33 cellular contexts compared by ENCODE assay signal in the genomic region with DNA sequence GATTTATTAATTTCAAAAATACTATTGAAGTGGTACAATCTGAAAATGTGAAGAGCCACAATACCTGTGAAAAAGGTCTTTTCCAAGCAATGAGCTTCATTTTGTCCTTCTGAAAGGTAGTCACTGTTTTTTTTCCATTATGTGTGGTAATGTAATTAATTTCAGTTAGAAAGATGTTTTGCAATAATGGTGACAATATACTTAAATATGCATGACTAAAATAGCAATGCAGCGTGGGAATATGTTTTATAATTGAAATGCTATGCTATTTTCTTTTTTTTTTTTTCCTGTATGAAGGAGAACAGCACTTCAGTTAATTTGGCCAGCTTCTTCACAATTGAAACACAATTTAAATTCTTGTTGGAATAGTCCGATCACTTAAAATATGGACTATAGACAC. TPM values are rescaled to one million over a fixed set of nuclear protein-coding genes. Genes with fewer than 3 reads are reported as not detected.
DNase-seq lines count a peak whose midpoint lies in the region; ATAC-seq, FAIRE-seq and TF ChIP-seq lines count a peak whose summit lies in the region.
"Had no signal": no experiment of that assay in that cellular context is flagged by ENCODE, and none has a peak within 500 bp of the region (broad histone marks: within the 10 kb centered on the region; RNA-seq: fewer than 3 reads in every experiment).

No MANE protein-coding gene starts in this region.

- H3K9ac ChIP-seq in astrocyte (ENCODE audit: low read length) = no peak overlapping the region

- peak; percentile 29 for DNase-seq in AG04449 (ENCODE audit: low read depth, low spot score)
- DNase-seq in GM03348 (ENCODE audit: low spot score) = peak; percentile 60
- DNase-seq in astrocyte (ENCODE audit: low read depth) = peak; percentile 56
- DNase-seq in fibroblast of the aortic adventitia (ENCODE audit: low read depth) = peak; percentile 66
- DNase-seq in NCI-H1417 (lab: John Stamatoyannopoulos, UW) = no peak
- DNase-seq in NCI-H1092 (lab: John Stamatoyannopoulos, UW) = no peak
- DNase-seq in sciatic nerve (ENCODE audit: low spot score) = no peak
- no peak for DNase-seq in SHP77 (lab: John Stamatoyannopoulos, UW)
- DNase-seq: activated CD4-positive, alpha-beta T cell treated with anti-CD3 and anti-CD28 coated beads for 1 hour; activated naive CD4-positive, alpha-beta T cell treated with anti-CD3 and anti-CD28 coated beads, Interleukin-2, amount 10 ng/mL, durations not matched to agents 7 days and 5 days; activated T-cell treated with anti-CD3 and anti-CD28 coated beads, Interleukin-2, amount 50 U/mL, for 48 hours; CD4-positive, alpha-beta memory T cell; DMS153; effector memory CD4-positive, alpha-beta T cell; esophagus squamous epithelium; GF-D8; H9; heart right ventricle; naive thymus-derived CD4-positive, alpha-beta T cell; NCI-H1694 treated with DMSO at 0.1 percent for 48 hours; NCI-H774; Right ventricle myocardium superior; stimulated activated CD4-positive, alpha-beta T cell treated with anti-CD3 and anti-CD28 coated beads, Interleukin-12 subunit alpha, Interleukin-12 subunit beta, amount 100 ng/mL, for 4 hours; stimulated activated CD4-positive, alpha-beta T cell treated with anti-CD3 and anti-CD28 coated beads, Interleukin-4, amount 100 ng/mL, for 4 hours; stimulated activated naive CD8-positive, alpha-beta T cell treated with anti-CD3 and anti-CD28 coated beads, Interleukin-15, amount 100 ng/mL, for 72 hours; tibial artery had no signal

- H3K4me2 ChIP-seq in astrocyte (ENCODE audit: low read length) = no peak overlapping the region

- TF ChIP-seq CTCF in AG04449 (IDR thresholded peaks at IDR 0.05; ENCODE audit: insufficient read depth, low read length, missing control alignments) = no peak
- no peak for TF ChIP-seq CTCF in astrocyte (IDR thresholded peaks at IDR 0.05; ENCODE audit: insufficient read depth, low read depth, low read length)
- no peak for TF ChIP-seq CTCF in fibroblast of the aortic adventitia (IDR thresholded peaks at IDR 0.05; ENCODE audit: insufficient read depth, low read length)

- peak; percentile 65 for FAIRE-seq in astrocyte (lab: Jason Lieb, UNC)
- FAIRE-seq: A204.1, GM12878, K562, TTC549 had no signal

- POLR2A ChIA-PET in AG04449 (lab: Yijun Ruan, JAX) = interaction anchor here (0.6 to 0.7 kb wide), 2 partner anchors 8 to 57 kb away, joined by 4 to 5 read pairs; no protein-coding TSS in a partner anchor

- H3K27ac Mint-ChIP-seq in astrocyte (ENCODE audit: unreplicated experiment) = no peak overlapping the region
- H3K27ac Mint-ChIP-seq: activated naive CD4-positive, alpha-beta T cell treated with anti-CD3 and anti-CD28 coated beads, Interleukin-2, amount 10 ng/mL, durations not matched to agents 7 days and 5 days; CD4-positive, alpha-beta memory T cell; H9; naive thymus-derived CD4-positive, alpha-beta T cell; stimulated activated naive CD8-positive, alpha-beta T cell treated with anti-CD3 and anti-CD28 coated beads, Interleukin-15, amount 100 ng/mL, for 72 hours had no signal

- H3K27me3 ChIP-seq in astrocyte (ENCODE audit: insufficient read depth, low read length) = no peaks in the 10 kb centered on the region
- H3K27me3 ChIP-seq: ascending aorta, esophagus squamous epithelium, heart right ventricle, tibial artery had no signal

- H2AFZ ChIP-seq in astrocyte (ENCODE audit: low read depth, low read length) = no peak overlapping the region

- H3K9me3 ChIP-seq in astrocyte (ENCODE audit: insufficient read depth, low read depth, low read length) = no peaks in the 10 kb centered on the region
- H3K9me3 ChIP-seq: esophagus squamous epithelium had no signal

- CTCF ChIA-PET in AG04449 (lab: Yijun Ruan, JAX) = interaction anchor here (0.6 to 1.4 kb wide), 6 partner anchors 40 to 632 kb away, joined by 3 to 6 read pairs (median 4); no protein-coding TSS in a partner anchor

- H3K4me3 ChIP-seq in AG04449 (ENCODE audit: low read depth, low read length) = no peak overlapping the region
- H3K4me3 ChIP-seq in astrocyte (ENCODE audit: insufficient read depth, low read depth, low read length) = no peak overlapping the region
- no peak overlapping the region for H3K4me3 ChIP-seq in fibroblast of the aortic adventitia (ENCODE audit: low read depth, low read length)
- H3K4me3 ChIP-seq: ascending aorta, esophagus squamous epithelium, GM12878, heart right ventricle, K562, tibial artery had no signal

- no peaks in the 10 kb centered on the region for H4K20me1 ChIP-seq in astrocyte (ENCODE audit: insufficient read depth, low read length)

- H3K4me1 Mint-ChIP-seq in astrocyte (ENCODE audit: low read depth, unreplicated experiment) = no peaks in the 10 kb centered on the region
- H3K4me1 Mint-ChIP-seq: activated naive CD4-positive, alpha-beta T cell treated with anti-CD3 and anti-CD28 coated beads, Interleukin-2, amount 10 ng/mL, durations not matched to agents 7 days and 5 days; CD4-positive, alpha-beta memory T cell; naive thymus-derived CD4-positive, alpha-beta T cell; stimulated activated naive CD8-positive, alpha-beta T cell treated with anti-CD3 and anti-CD28 coated beads, Interleukin-15, amount 100 ng/mL, for 72 hours had no signal

- no peak for ATAC-seq in sciatic nerve
- ATAC-seq: GM12878; K562; left lobe of liver; naive thymus-derived CD4-positive, alpha-beta T cell; stimulated activated naive CD8-positive, alpha-beta T cell treated with anti-CD3 and anti-CD28 coated beads, Interleukin-15, amount 100 ng/mL, for 72 hours had no signal

- H3K4me1 ChIP-seq in astrocyte (ENCODE audit: insufficient read depth, low read length) = peaks cover 5% of the 10 kb centered on the region
- H3K4me1 ChIP-seq: esophagus squamous epithelium had no signal

- H3K36me3 ChIP-seq in astrocyte (ENCODE audit: insufficient read depth, low read length) = no peaks in the 10 kb centered on the region

- no peaks in the 10 kb centered on the region for H3K27me3 Mint-ChIP-seq in astrocyte (ENCODE audit: low read depth, unreplicated experiment)
- H3K27me3 Mint-ChIP-seq: activated naive CD4-positive, alpha-beta T cell treated with anti-CD3 and anti-CD28 coated beads, Interleukin-2, amount 10 ng/mL, durations not matched to agents 7 days and 5 days; stimulated activated naive CD8-positive, alpha-beta T cell treated with anti-CD3 and anti-CD28 coated beads, Interleukin-15, amount 100 ng/mL, for 72 hours had no signal

- H3K79me2 ChIP-seq in astrocyte (ENCODE audit: insufficient read depth, low read length) = no peaks in the 10 kb centered on the region

- no peak overlapping the region for H3K4me3 Mint-ChIP-seq in astrocyte (ENCODE audit: unreplicated experiment)
- H3K4me3 Mint-ChIP-seq: activated naive CD4-positive, alpha-beta T cell treated with anti-CD3 and anti-CD28 coated beads, Interleukin-2, amount 10 ng/mL, durations not matched to agents 7 days and 5 days; CD4-positive, alpha-beta memory T cell; H9; naive thymus-derived CD4-positive, alpha-beta T cell; stimulated activated naive CD8-positive, alpha-beta T cell treated with anti-CD3 and anti-CD28 coated beads, Interleukin-15, amount 100 ng/mL, for 72 hours had no signal

- H3K36me3 Mint-ChIP-seq in astrocyte (ENCODE audit: low read depth, unreplicated experiment) = no peaks in the 10 kb centered on the region
- H3K36me3 Mint-ChIP-seq: activated naive CD4-positive, alpha-beta T cell treated with anti-CD3 and anti-CD28 coated beads, Interleukin-2, amount 10 ng/mL, durations not matched to agents 7 days and 5 days; CD4-positive, alpha-beta memory T cell; naive thymus-derived CD4-positive, alpha-beta T cell had no signal

- no peak overlapping the region for H3K27ac ChIP-seq in astrocyte (ENCODE audit: low read depth, low read length)
- H3K27ac ChIP-seq: esophagus squamous epithelium, heart right ventricle had no signal

- H3K9me3 Mint-ChIP-seq in astrocyte (ENCODE audit: unreplicated experiment) = peaks cover 5% of the 10 kb centered on the region

- intact Hi-C loops in sciatic nerve (cut with DNase I) = no loop called here

RNA-seq across cellular contexts. Expression of a gene that starts 41.9 kb away (rescaled TPM):
- total RNA-seq in astrocyte (0.50 and 1.1 TPM in 2 replicates), fibroblast of the aortic adventitia (ENCODE audit: low replicate concordance) (2.8 and 23.7 TPM in 2 replicates), sciatic nerve (16.0 TPM)
- total RNA-seq: activated CD8-positive, alpha-beta memory T cell treated with anti-CD3 and anti-CD28 coated beads for 36 hours; GM12878; H9 had no signal

Comparison
In these comparisons a context has a peak if more than half of its experiments do, and no peak if none do; other contexts are left out.
1. DNase-seq: peak in AG04449 (single experiment), GM03348 (single experiment), astrocyte (single experiment) and fibroblast of the aortic adventitia (single experiment); none in NCI-H1417 (0 of 3), NCI-H1092 (single experiment), sciatic nerve (single experiment) and SHP77 (0 of 2).